Comparison of ENCODE assay signal across 11 cellular contexts in genomic region chr1:157136133-157136532, GRCh38. TPM values are rescaled to one million over a fixed set of nuclear protein-coding genes. Genes with fewer than 3 reads are reported as not detected.
A peak's percentile ranks its signal among the peaks of the same experiment; 100 is the strongest.
DNase-seq lines count a peak whose midpoint lies in the region; ATAC-seq and TF ChIP-seq lines count a peak whose summit lies in the region.
"Had no signal": no experiment of that assay in that cellular context is flagged by ENCODE, and none has a peak within 500 bp of the region (broad histone marks: within the 10 kb centered on the region; RNA-seq: fewer than 3 reads in every experiment).

No MANE protein-coding gene starts in this region.

- H3K9me3 ChIP-seq in cardiac muscle cell (ENCODE audit: low read depth) (no peaks in the 10 kb centered on the region), vagina (no peaks in the 10 kb centered on the region)

- no peaks in the 10 kb centered on the region for H3K9me3 Mint-ChIP-seq in activated CD8-positive, alpha-beta T cell treated with anti-CD3 and anti-CD28 coated beads for 36 hours

- TF ChIP-seq CTCF in cardiac muscle cell (IDR thresholded peaks at IDR 0.05; ENCODE audit: low read depth, low read length): no peak
- TF ChIP-seq CTCF in activated CD8-positive, alpha-beta T cell treated with anti-CD3 and anti-CD28 coated beads for 36 hours (IDR thresholded peaks at IDR 0.05): no peak
- peak; percentile 6 for TF ChIP-seq CTCF in kidney epithelial cell (IDR thresholded peaks at IDR 0.05; ENCODE audit: insufficient read depth, low read length, poor library complexity, severe bottlenecking)
- no peak for TF ChIP-seq CTCF in vagina (IDR thresholded peaks at IDR 0.05)

- DNase-seq in cardiac muscle cell (ENCODE audit: low read depth in 1 of 2, low spot score in 1 of 2) (no peak), left ventricle myocardium superior (no peak), kidney epithelial cell (ENCODE audit: low read depth) (no peak), vagina (ENCODE audit: extremely low spot score in 2 of 2) (no peak), sciatic nerve (ENCODE audit: low spot score) (no peak), RKO (ENCODE audit: low spot score) (no peak)
- peak; percentile 26 for DNase-seq in activated CD8-positive, alpha-beta T cell treated with anti-CD3 and anti-CD28 coated beads for 36 hours
- no peak for DNase-seq in stimulated activated naive CD4-positive, alpha-beta T cell (lab: John Stamatoyannopoulos, UW)
- DNase-seq: stimulated activated CD4-positive, alpha-beta T cell treated with anti-CD3 and anti-CD28 coated beads, Interleukin-12 subunit alpha, Interleukin-12 subunit beta, amount 100 ng/mL, for 4 hours had no signal

- no peak for TF ChIP-seq POLR2A in vagina (IDR thresholded peaks at IDR 0.05)

- H3K27me3 ChIP-seq in cardiac muscle cell (no peaks in the 10 kb centered on the region), kidney epithelial cell (ENCODE audit: control insufficient read depth, insufficient read depth, low read length) (no peaks in the 10 kb centered on the region), vagina (no peaks in the 10 kb centered on the region)

- H3K4me1 ChIP-seq in cardiac muscle cell (ENCODE audit: low read depth) (peaks cover 24% of the 10 kb centered on the region), vagina (peaks cover 64% of the 10 kb centered on the region)

- H3K27ac Mint-ChIP-seq in activated CD8-positive, alpha-beta T cell treated with anti-CD3 and anti-CD28 coated beads for 36 hours: peak overlapping the region; percentile 90

- H3K36me3 ChIP-seq in cardiac muscle cell: peaks cover 44% of the 10 kb centered on the region
- no peaks in the 10 kb centered on the region for H3K36me3 ChIP-seq in kidney epithelial cell (ENCODE audit: control insufficient read depth, insufficient read depth, low read length)
- peaks cover 9 to 49% of the 10 kb centered on the region in 2 donors for H3K36me3 ChIP-seq in vagina

- CTCF ChIA-PET in activated CD8-positive, alpha-beta T cell treated with anti-CD3 and anti-CD28 coated beads for 36 hours (lab: Charles Lee): interaction anchor here (0.6 to 10.9 kb wide), 10 partner anchors 9 to 62 kb away, joined by 3 to 99 read pairs (median 4); no protein-coding TSS in a partner anchor

- H3K36me3 Mint-ChIP-seq in activated CD8-positive, alpha-beta T cell treated with anti-CD3 and anti-CD28 coated beads for 36 hours (ENCODE audit: low read depth): peaks cover 62% of the 10 kb centered on the region

- no peak for ATAC-seq in left ventricle myocardium superior
- no peak for ATAC-seq in activated CD8-positive, alpha-beta T cell treated with anti-CD3 and anti-CD28 coated beads for 36 hours
- ATAC-seq in sciatic nerve: no peak

- POLR2A ChIA-PET in activated CD8-positive, alpha-beta T cell treated with anti-CD3 and anti-CD28 coated beads for 36 hours (lab: Charles Lee): interaction anchor here (0.9 to 1.3 kb wide), 2 partner anchors 11 to 16 kb away, joined by 3 read pairs; no protein-coding TSS in a partner anchor

- H3K4me3 Mint-ChIP-seq in activated CD8-positive, alpha-beta T cell treated with anti-CD3 and anti-CD28 coated beads for 36 hours: peak overlapping the region; percentile 95

- H3K27me3 Mint-ChIP-seq in activated CD8-positive, alpha-beta T cell treated with anti-CD3 and anti-CD28 coated beads for 36 hours: no peaks in the 10 kb centered on the region

- H3K4me1 Mint-ChIP-seq in activated CD8-positive, alpha-beta T cell treated with anti-CD3 and anti-CD28 coated beads for 36 hours (ENCODE audit: low read depth): peaks cover 80% of the 10 kb centered on the region

- intact Hi-C loops in left ventricle myocardium superior (cut with micrococcal nuclease) (no loop called here), vagina (cut with DNase I) (no loop called here), sciatic nerve (cut with DNase I) (no loop called here)
- intact Hi-C loops in activated CD8-positive, alpha-beta T cell treated with anti-CD3 and anti-CD28 coated beads for 36 hours (cut with micrococcal nuclease): no loop called here

- H3K27ac ChIP-seq in cardiac muscle cell: peak overlapping the region; percentile 96
- H3K27ac ChIP-seq in vagina: peak overlapping the region; percentile 99

- H3K4me3 ChIP-seq in cardiac muscle cell (no peak overlapping the region), kidney epithelial cell (ENCODE audit: low read depth, low read length) (no peak overlapping the region), vagina (peak overlapping the region in 1 of 2 donors; percentile 99)

RNA-seq across cellular contexts. Expression of gene ETV3, which starts 2.1 kb away (rescaled TPM):
- total RNA-seq in cardiac muscle cell (10.6 and 21.0 TPM in 2 replicates), left ventricle myocardium superior (16.8 TPM), kidney epithelial cell (16.6 and 22.9 TPM in 2 replicates), vagina (37.3 TPM), sciatic nerve (32.5 TPM)
- 5.6 and 9.9 TPM in 2 replicates for polyA plus RNA-seq in cardiac muscle cell
- total RNA-seq in activated CD8-positive, alpha-beta T cell treated with anti-CD3 and anti-CD28 coated beads for 36 hours: 10 to 100 TPM; 47.7 to 47.9 TPM

RNA-seq across cellular contexts. Expression of gene ETV3L, which starts 36.5 kb away (rescaled TPM):
- total RNA-seq in cardiac muscle cell: not detected in 2 replicates
- not detected in 2 replicates for polyA plus RNA-seq in cardiac muscle cell
- total RNA-seq in left ventricle myocardium superior: not detected
- total RNA-seq in activated CD8-positive, alpha-beta T cell treated with anti-CD3 and anti-CD28 coated beads for 36 hours: not detected
- total RNA-seq in kidney epithelial cell: not detected in 2 replicates
- not detected for total RNA-seq in vagina
- not detected for total RNA-seq in sciatic nerve
- total RNA-seq: Daoy, ureter had no signal
